9 cellular contexts compared by ENCODE assay signal in the genomic region with DNA sequence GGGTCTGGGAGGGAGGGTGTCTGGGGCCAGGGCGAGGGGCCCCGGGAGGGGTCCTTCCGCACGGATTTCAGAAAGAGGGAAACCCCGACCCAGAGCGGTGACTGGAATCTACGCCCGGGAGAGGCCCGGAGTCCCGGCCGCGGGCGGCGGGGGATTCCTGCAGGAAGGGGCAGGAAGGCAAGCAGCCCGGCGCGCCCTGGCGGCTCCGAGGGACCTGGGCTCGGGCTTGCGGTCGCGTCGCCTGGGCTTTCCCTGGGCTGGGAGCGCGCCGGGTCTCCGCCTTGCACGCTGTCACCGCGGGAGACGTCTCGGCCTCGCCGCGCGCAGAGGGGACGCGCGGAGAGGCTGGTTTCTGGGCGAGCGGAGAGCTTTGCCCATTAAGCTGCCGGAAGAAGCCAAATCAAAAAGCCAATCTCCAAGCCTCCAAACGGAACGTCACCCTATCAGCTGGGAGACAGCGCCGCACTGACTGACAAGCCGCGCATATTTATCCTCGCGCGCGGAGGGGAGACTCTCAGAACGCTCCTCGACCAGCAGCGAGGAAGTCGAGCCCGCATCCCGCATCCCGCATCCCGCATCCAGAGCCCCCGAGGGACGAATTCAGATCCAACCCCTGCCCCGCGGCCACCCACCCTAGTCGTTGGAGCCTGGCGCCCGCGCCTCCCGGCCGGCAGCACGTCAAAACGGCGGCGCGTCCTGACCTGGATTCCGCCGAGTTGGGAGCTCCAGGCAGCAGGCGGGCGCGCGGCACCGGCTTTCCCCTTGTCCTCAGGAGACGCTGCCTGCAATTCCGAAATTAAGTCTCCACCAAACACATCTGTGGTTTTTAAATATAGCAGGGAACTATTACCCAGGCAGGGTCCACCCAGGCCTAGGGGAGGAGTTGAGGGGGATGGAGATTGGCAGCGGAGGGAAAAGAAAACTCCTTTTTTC. TPM values are rescaled to one million over a fixed set of nuclear protein-coding genes. Genes with fewer than 3 reads are reported as not detected.
DNase-seq lines count a peak whose midpoint lies in the region; ATAC-seq and TF ChIP-seq lines count a peak whose summit lies in the region.
"Had no signal": no experiment of that assay in that cellular context is flagged by ENCODE, and none has a peak within 500 bp of the region (broad histone marks: within the 10 kb centered on the region; RNA-seq: fewer than 3 reads in every experiment).

A gene with protein sequence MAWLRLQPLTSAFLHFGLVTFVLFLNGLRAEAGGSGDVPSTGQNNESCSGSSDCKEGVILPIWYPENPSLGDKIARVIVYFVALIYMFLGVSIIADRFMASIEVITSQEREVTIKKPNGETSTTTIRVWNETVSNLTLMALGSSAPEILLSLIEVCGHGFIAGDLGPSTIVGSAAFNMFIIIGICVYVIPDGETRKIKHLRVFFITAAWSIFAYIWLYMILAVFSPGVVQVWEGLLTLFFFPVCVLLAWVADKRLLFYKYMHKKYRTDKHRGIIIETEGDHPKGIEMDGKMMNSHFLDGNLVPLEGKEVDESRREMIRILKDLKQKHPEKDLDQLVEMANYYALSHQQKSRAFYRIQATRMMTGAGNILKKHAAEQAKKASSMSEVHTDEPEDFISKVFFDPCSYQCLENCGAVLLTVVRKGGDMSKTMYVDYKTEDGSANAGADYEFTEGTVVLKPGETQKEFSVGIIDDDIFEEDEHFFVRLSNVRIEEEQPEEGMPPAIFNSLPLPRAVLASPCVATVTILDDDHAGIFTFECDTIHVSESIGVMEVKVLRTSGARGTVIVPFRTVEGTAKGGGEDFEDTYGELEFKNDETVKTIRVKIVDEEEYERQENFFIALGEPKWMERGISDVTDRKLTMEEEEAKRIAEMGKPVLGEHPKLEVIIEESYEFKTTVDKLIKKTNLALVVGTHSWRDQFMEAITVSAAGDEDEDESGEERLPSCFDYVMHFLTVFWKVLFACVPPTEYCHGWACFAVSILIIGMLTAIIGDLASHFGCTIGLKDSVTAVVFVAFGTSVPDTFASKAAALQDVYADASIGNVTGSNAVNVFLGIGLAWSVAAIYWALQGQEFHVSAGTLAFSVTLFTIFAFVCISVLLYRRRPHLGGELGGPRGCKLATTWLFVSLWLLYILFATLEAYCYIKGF (minus strand): TSS at position 344 of the 933 bp plus-strand sequence. CDS start 20,529 bp downstream, outside the sequence.

- H3K9me3 ChIP-seq in duodenal mucosa (ENCODE audit: control insufficient read depth in 1 of 2, low read length in 2 of 2) (no peaks in the 10 kb centered on the region), stomach smooth muscle (ENCODE audit: control insufficient read depth in 2 of 2, low read length in 2 of 2) (no peaks in the 10 kb centered on the region)

- H3K27ac Mint-ChIP-seq in activated CD4-positive, alpha-beta T cell treated with anti-CD3 and anti-CD28 coated beads for 36 hours, result peak within 1 kb of the TSS; percentile 28

- no peak within 1 kb of the TSS for H3K27ac ChIP-seq in HL-60 (replicated peaks)
- H3K27ac ChIP-seq in duodenal mucosa (ENCODE audit: low read depth, low read length), result no peak within 1 kb of the TSS
- no peak within 1 kb of the TSS for H3K27ac ChIP-seq in stomach smooth muscle (ENCODE audit: low read length)

- DNase-seq in activated CD4-positive, alpha-beta T cell treated with anti-CD3 and anti-CD28 coated beads for 36 hours, result peak; percentile 64
- DNase-seq in activated CD4-positive, alpha-beta T cell treated with anti-CD3 and anti-CD28 coated beads for 4 hours, result no peak
- DNase-seq in HL-60 (ENCODE audit: low read depth in 1 of 2, low spot score in 1 of 2) (no peak), lower leg skin (ENCODE audit: low spot score in 2 of 2) (no peak), epidermal melanocyte (ENCODE audit: insufficient read length, low spot score) (no peak)
- DNase-seq: DND-41 had no signal

- POLR2A ChIA-PET in activated CD4-positive, alpha-beta T cell treated with anti-CD3 and anti-CD28 coated beads for 36 hours (lab: Charles Lee), result no interaction called here

- no peaks in the 10 kb centered on the region for H3K9me3 Mint-ChIP-seq in activated CD4-positive, alpha-beta T cell treated with anti-CD3 and anti-CD28 coated beads for 36 hours (ENCODE audit: low read depth)

- 0 to 1% methylated on average over 43 to 57 of the region's 86 CpGs for WGBS in lower leg skin, 2 donors

- H3K36me3 ChIP-seq in duodenal mucosa (ENCODE audit: control insufficient read depth in 1 of 2, insufficient read depth in 2 of 2, low read length in 2 of 2), result no peaks in the 10 kb centered on the region
- H3K36me3 ChIP-seq in stomach smooth muscle (ENCODE audit: control insufficient read depth in 2 of 2, insufficient read depth in 2 of 2, low read length in 2 of 2), result no peaks in the 10 kb centered on the region

- H3K27me3 ChIP-seq in HL-60 (ENCODE audit: insufficient read depth, poor library complexity, severe bottlenecking) (peaks cover 6% of the 10 kb centered on the region), duodenal mucosa (ENCODE audit: control insufficient read depth in 1 of 2, insufficient read depth in 2 of 2, low read length in 2 of 2) (peaks cover 35 to 61% of the 10 kb centered on the region in 2 donors), stomach smooth muscle (ENCODE audit: control insufficient read depth in 1 of 2, insufficient read depth in 2 of 2, low read length in 2 of 2) (peaks cover 31 to 38% of the 10 kb centered on the region in 2 donors)

- H3K27me3 Mint-ChIP-seq in activated CD4-positive, alpha-beta T cell treated with anti-CD3 and anti-CD28 coated beads for 36 hours, result peaks cover 56% of the 10 kb centered on the region

- no peaks in the 10 kb centered on the region for H3K36me3 Mint-ChIP-seq in activated CD4-positive, alpha-beta T cell treated with anti-CD3 and anti-CD28 coated beads for 36 hours (ENCODE audit: low read depth)

- intact Hi-C loops in activated CD4-positive, alpha-beta T cell treated with anti-CD3 and anti-CD28 coated beads for 36 hours (cut with DNase I, micrococcal nuclease), result no loop called here
- intact Hi-C loops in lower leg skin (cut with DNase I; ENCODE audit: low total_unique reads), result no loop called here

- H3K4me3 ChIP-seq in HL-60 (replicated peaks; ENCODE audit: insufficient read depth, low read length) (peak within 1 kb of the TSS; percentile 14), duodenal mucosa (ENCODE audit: low read depth in 1 of 2, low read length in 2 of 2) (peak within 1 kb of the TSS; percentile 56), lower leg skin (ENCODE audit: low read depth, poor library complexity, severe bottlenecking) (peak within 1 kb of the TSS; percentile 12), stomach smooth muscle (ENCODE audit: low read length in 2 of 2) (peak within 1 kb of the TSS; percentile 67 to 72)

- no peak for TF ChIP-seq POLR2A in lower leg skin (IDR thresholded peaks at IDR 0.05)

- TF ChIP-seq CTCF in HL-60 (IDR thresholded peaks at IDR 0.05; ENCODE audit: insufficient read depth, low read length) (no peak), lower leg skin (IDR thresholded peaks at IDR 0.05) (no peak)

- H3K4me1 Mint-ChIP-seq in activated CD4-positive, alpha-beta T cell treated with anti-CD3 and anti-CD28 coated beads for 36 hours, result peaks cover 19% of the 10 kb centered on the region

- H3K4me1 ChIP-seq in duodenal mucosa (ENCODE audit: control insufficient read depth in 1 of 2, insufficient read depth in 2 of 2, low read length in 2 of 2), result peaks cover 4 to 8% of the 10 kb centered on the region in 2 donors
- peaks cover 18% of the 10 kb centered on the region for H3K4me1 ChIP-seq in stomach smooth muscle (ENCODE audit: control insufficient read depth, insufficient read depth, low read length)

- ATAC-seq in activated CD4-positive, alpha-beta T cell treated with anti-CD3 and anti-CD28 coated beads for 36 hours, result peak; percentile 57
- ATAC-seq in SK-N-SH treated with all-trans-retinoic acid at 6 μM for 48 hours, result peak; percentile 70

- H3K9ac ChIP-seq in duodenal mucosa (ENCODE audit: low read depth in 1 of 2, low read length in 2 of 2) (no peak within 1 kb of the TSS), stomach smooth muscle (ENCODE audit: low read length in 2 of 2) (no peak within 1 kb of the TSS)

- peak within 1 kb of the TSS; percentile 71 for H3K4me3 Mint-ChIP-seq in activated CD4-positive, alpha-beta T cell treated with anti-CD3 and anti-CD28 coated beads for 36 hours

- CTCF ChIA-PET in activated CD4-positive, alpha-beta T cell treated with anti-CD3 and anti-CD28 coated beads for 36 hours (lab: Charles Lee), result interaction anchor here (0.8 kb wide), 1 partner anchor 371 kb away, joined by 3 read pairs; no protein-coding TSS in a partner anchor

TF ChIP-seq in SK-N-SH treated with all-trans-retinoic acid at 6 μM for 48 hours, 23 proteins besides CTCF, POLR2A, EP300 and RAD21:
- TF ChIP-seq, protein P1, sequence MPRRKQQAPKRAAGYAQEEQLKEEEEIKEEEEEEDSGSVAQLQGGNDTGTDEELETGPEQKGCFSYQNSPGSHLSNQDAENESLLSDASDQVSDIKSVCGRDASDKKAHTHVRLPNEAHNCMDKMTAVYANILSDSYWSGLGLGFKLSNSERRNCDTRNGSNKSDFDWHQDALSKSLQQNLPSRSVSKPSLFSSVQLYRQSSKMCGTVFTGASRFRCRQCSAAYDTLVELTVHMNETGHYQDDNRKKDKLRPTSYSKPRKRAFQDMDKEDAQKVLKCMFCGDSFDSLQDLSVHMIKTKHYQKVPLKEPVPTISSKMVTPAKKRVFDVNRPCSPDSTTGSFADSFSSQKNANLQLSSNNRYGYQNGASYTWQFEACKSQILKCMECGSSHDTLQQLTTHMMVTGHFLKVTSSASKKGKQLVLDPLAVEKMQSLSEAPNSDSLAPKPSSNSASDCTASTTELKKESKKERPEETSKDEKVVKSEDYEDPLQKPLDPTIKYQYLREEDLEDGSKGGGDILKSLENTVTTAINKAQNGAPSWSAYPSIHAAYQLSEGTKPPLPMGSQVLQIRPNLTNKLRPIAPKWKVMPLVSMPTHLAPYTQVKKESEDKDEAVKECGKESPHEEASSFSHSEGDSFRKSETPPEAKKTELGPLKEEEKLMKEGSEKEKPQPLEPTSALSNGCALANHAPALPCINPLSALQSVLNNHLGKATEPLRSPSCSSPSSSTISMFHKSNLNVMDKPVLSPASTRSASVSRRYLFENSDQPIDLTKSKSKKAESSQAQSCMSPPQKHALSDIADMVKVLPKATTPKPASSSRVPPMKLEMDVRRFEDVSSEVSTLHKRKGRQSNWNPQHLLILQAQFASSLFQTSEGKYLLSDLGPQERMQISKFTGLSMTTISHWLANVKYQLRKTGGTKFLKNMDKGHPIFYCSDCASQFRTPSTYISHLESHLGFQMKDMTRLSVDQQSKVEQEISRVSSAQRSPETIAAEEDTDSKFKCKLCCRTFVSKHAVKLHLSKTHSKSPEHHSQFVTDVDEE (CRISPR knock-in tag; IDR thresholded peaks at IDR 0.05), result peak; percentile 15; the same call in 1 of the 2 replicates
- TF ChIP-seq OSR1 (CRISPR knock-in tag; IDR thresholded peaks at IDR 0.05), result no peak

RNA-seq across cellular contexts. Expression of the gene that starts here (rescaled TPM):
- total RNA-seq in activated CD4-positive, alpha-beta T cell treated with anti-CD3 and anti-CD28 coated beads for 36 hours, result under 1 TPM; 0.57 to 0.58 TPM
- 1 to 10 TPM in 2 of 4 donors, under 1 TPM in 2; 0.34 to 1.6 (median 0.73) TPM for total RNA-seq in lower leg skin

Comparison
In these comparisons a context has a peak if more than half of its experiments do, and no peak if none do; other contexts are left out.
1. Peak in DNase-seq and ATAC-seq in activated CD4-positive, alpha-beta T cell treated with anti-CD3 and anti-CD28 coated beads for 36 hours; RNA of the gene not detected or under 1 TPM.
2. H3K4me3 ChIP-seq: peak in every context shown above with its lines; median percentile 70 in stomach smooth muscle; 56 in duodenal mucosa; 14 in HL-60; 12 in lower leg skin.